ENCODE assay signal across 11 cellular contexts in the genomic region with DNA sequence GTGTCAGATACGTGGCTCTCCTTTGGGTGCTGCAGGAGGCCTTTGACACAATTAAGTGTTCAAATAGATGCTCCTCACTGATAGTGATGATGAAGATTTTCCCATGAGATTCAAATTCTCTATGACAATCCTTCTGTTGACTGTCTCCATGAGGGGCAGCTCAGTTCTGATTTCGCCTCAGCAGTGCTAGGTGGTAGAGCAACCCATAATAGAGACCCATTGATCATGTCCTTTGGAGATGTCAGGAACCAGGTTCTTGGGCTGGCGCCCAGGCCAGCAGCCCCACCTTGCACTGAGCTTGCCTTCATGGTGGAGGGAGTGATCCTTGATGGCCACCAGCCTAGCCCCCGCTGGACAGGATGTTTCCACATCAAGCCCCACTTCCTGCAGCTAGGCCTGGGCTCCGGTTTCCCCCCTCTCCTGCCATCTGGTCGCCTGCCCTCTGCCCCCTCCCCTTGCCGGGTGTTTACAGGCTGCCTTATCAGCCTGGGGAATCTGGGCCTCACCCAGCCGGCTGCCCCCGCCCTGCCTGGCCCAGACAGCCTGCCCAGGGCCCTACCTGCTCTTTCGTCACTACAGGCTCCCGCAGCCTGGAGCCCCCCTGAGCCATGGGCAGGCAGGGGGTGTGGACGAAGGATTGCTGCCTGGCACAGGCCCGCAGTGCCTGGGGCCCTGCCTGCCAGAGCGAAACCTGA. TPM values are rescaled to one million over a fixed set of nuclear protein-coding genes. Genes with fewer than 3 reads are reported as not detected.
A peak's percentile ranks its signal among the peaks of the same experiment; 100 is the strongest.
DNase-seq lines count a peak whose midpoint lies in the region; ATAC-seq and TF ChIP-seq lines count a peak whose summit lies in the region.
"Had no signal": no experiment of that assay in that cellular context is flagged by ENCODE, and none has a peak within 500 bp of the region (broad histone marks: within the 10 kb centered on the region; RNA-seq: fewer than 3 reads in every experiment).

No MANE protein-coding gene starts in this region.

- no peaks in the 10 kb centered on the region for H3K27me3 ChIP-seq in Peyer's patch
- no peaks in the 10 kb centered on the region for H3K27me3 ChIP-seq in osteoblast (ENCODE audit: insufficient read depth, low read length)

- H3K79me2 ChIP-seq in osteoblast (ENCODE audit: insufficient read depth, low read length): peaks cover 68% of the 10 kb centered on the region

- H3K36me3 Mint-ChIP-seq in CD14-positive monocyte: peaks cover 7 to 9% of the 10 kb centered on the region in 2 donors

- peaks cover 8% of the 10 kb centered on the region for H4K20me1 ChIP-seq in osteoblast (ENCODE audit: insufficient read depth, low read length)

- no peaks in the 10 kb centered on the region for H3K9me3 ChIP-seq in HEK293 (ENCODE audit: control insufficient read depth, insufficient read depth, low read depth, low read length)
- no peaks in the 10 kb centered on the region for H3K9me3 ChIP-seq in Peyer's patch
- H3K9me3 ChIP-seq in osteoblast (ENCODE audit: low read depth, low read length): no peaks in the 10 kb centered on the region

- H3K4me3 ChIP-seq in HEK293 (ENCODE audit: low read depth, low read length): no peak overlapping the region
- no peak overlapping the region for H3K4me3 ChIP-seq in Peyer's patch
- H3K4me3 ChIP-seq in osteoblast (ENCODE audit: insufficient read depth, low read length): no peak overlapping the region
- H3K4me3 ChIP-seq: GM12878, skin epidermis had no signal

- H3K27ac ChIP-seq in HEK293 (ENCODE audit: extremely low read depth, low read depth, low read length): no peak overlapping the region
- H3K27ac ChIP-seq in Peyer's patch: peak overlapping the region; percentile 40 to 80 (median 59)
- no peak overlapping the region for H3K27ac ChIP-seq in osteoblast (ENCODE audit: low read depth, low read length)

- H3K4me2 ChIP-seq in osteoblast (ENCODE audit: insufficient read depth, low read length): no peak overlapping the region

- peak overlapping the region in 1 of 2 donors; percentile 64 for H3K4me3 Mint-ChIP-seq in CD14-positive monocyte

- H3K9me3 Mint-ChIP-seq in CD14-positive monocyte: peaks cover 0 to 2% (median 0%) of the 10 kb centered on the region in 7 donors

- intact Hi-C loops in CD14-positive monocyte (cut with micrococcal nuclease): no loop called here

- H2AFZ ChIP-seq in osteoblast (ENCODE audit: low read length): no peak overlapping the region

- CTCF ChIA-PET in HEK293 (lab: Yijun Ruan, JAX): interaction anchor here (0.8 to 1.0 kb wide), 2 partner anchors 37 to 95 kb away, joined by 3 to 5 read pairs; no protein-coding TSS in a partner anchor

- no peaks in the 10 kb centered on the region; a peak in 1 of 3 replicates for H3K36me3 ChIP-seq in HEK293 (ENCODE audit: control insufficient read depth in 2 of 2, insufficient read depth in 1 of 2, low read length in 2 of 2)
- no peaks in the 10 kb centered on the region for H3K36me3 ChIP-seq in Peyer's patch
- H3K36me3 ChIP-seq in osteoblast (ENCODE audit: insufficient read depth, low read length): no peaks in the 10 kb centered on the region

- H3K4me1 ChIP-seq in HEK293 (ENCODE audit: control insufficient read depth, insufficient read depth, low read length) (no peaks in the 10 kb centered on the region), Peyer's patch (peaks cover 0 to 30% (median 6%) of the 10 kb centered on the region in 4 donors), osteoblast (ENCODE audit: insufficient read depth, low read length) (peaks cover 20% of the 10 kb centered on the region)

- no peak for TF ChIP-seq POLR2A in Peyer's patch (IDR thresholded peaks at IDR 0.05)

- peaks cover 0 to 15% (median 0%) of the 10 kb centered on the region in 3 donors for H3K27me3 Mint-ChIP-seq in CD14-positive monocyte (ENCODE audit: low read depth in 3 of 3)

- H3K27ac Mint-ChIP-seq in CD14-positive monocyte: peak overlapping the region in 2 of 7 donors; percentile 64 to 85

- POLR2A ChIA-PET in HEK293 (lab: Yijun Ruan, JAX): interaction anchor here (0.7 kb wide), 1 partner anchor 48 kb away, joined by 7 read pairs; no protein-coding TSS in a partner anchor

- ATAC-seq in HG02588 (IDR thresholded peaks at IDR 0.05; ENCODE audit: unreplicated experiment) (no peak), HG03095 (IDR thresholded peaks at IDR 0.05; ENCODE audit: unreplicated experiment) (no peak)
- ATAC-seq: GM12878 had no signal

- DNase-seq in Peyer's patch (peak in 2 of 3 donors; percentile 71 to 82), dermis microvascular lymphatic vessel endothelial cell (ENCODE audit: low read depth in 2 of 2) (peak; percentile 75 to 90), osteoblast (ENCODE audit: insufficient read length, low spot score, missing footprints) (peak; percentile 78), CD14-positive monocyte (ENCODE audit: low spot score) (no peak), DMS114 treated with DMSO at 0.1 percent for 48 hours (lab: John Stamatoyannopoulos, UW; ENCODE audit: unreplicated experiment) (no peak)
- DNase-seq: HCEC 1CT had no signal

- TF ChIP-seq CTCF in HEK293 (tag by site-specific recombination; IDR thresholded peaks at IDR 0.05): no peak
- TF ChIP-seq CTCF in Peyer's patch (IDR thresholded peaks at IDR 0.05): no peak
- TF ChIP-seq CTCF in osteoblast (IDR thresholded peaks at IDR 0.05; ENCODE audit: extremely low read depth, low read depth, low read length): no peak
- no peak for TF ChIP-seq CTCF in CD14-positive monocyte (IDR thresholded peaks at IDR 0.05)

- H3K4me1 Mint-ChIP-seq in CD14-positive monocyte: peaks cover 70% of the 10 kb centered on the region

TF ChIP-seq in HEK293, 187 proteins besides CTCF, POLR2A, EP300 and RAD21:
- TF ChIP-seq GLIS2 (tag by site-specific recombination; IDR thresholded peaks at IDR 0.05) (0 out of 2 replicates have a peak, but pooled peaks have one; percentile 17), ZIC2 (tag by site-specific recombination; IDR thresholded peaks at IDR 0.05) (peak; percentile 72), KLF1 (tag by site-specific recombination; IDR thresholded peaks at IDR 0.05) (peak; percentile 86), ZNF792 (tag by site-specific recombination; IDR thresholded peaks at IDR 0.05) (no peak), ZBTB8A (tag by site-specific recombination; IDR thresholded peaks at IDR 0.05) (peak; percentile 42; the same call in 1 of the 2 replicates), KLF10 (tag by site-specific recombination; IDR thresholded peaks at IDR 0.05) (no peak), OVOL3 (tag by site-specific recombination; IDR thresholded peaks at IDR 0.05) (no peak), ZNF555 (tag by site-specific recombination; conservative IDR thresholded peaks at IDR 0.05) (no peak), ZNF266 (tag by site-specific recombination; IDR thresholded peaks at IDR 0.05; ENCODE audit: low read depth) (no peak), ZNF214 (tag by site-specific recombination; IDR thresholded peaks at IDR 0.05; ENCODE audit: borderline replicate concordance) (no peak), ZNF785 (tag by site-specific recombination; IDR thresholded peaks at IDR 0.05) (no peak)
- TF ChIP-seq, protein P1, sequence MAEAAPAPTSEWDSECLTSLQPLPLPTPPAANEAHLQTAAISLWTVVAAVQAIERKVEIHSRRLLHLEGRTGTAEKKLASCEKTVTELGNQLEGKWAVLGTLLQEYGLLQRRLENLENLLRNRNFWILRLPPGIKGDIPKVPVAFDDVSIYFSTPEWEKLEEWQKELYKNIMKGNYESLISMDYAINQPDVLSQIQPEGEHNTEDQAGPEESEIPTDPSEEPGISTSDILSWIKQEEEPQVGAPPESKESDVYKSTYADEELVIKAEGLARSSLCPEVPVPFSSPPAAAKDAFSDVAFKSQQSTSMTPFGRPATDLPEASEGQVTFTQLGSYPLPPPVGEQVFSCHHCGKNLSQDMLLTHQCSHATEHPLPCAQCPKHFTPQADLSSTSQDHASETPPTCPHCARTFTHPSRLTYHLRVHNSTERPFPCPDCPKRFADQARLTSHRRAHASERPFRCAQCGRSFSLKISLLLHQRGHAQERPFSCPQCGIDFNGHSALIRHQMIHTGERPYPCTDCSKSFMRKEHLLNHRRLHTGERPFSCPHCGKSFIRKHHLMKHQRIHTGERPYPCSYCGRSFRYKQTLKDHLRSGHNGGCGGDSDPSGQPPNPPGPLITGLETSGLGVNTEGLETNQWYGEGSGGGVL (tag by site-specific recombination; IDR thresholded peaks at IDR 0.05): 0 out of 2 replicates have a peak, but pooled peaks have one; percentile 47

RNA-seq across cellular contexts. Expression of a gene that starts 12.6 kb away (rescaled TPM):
- total RNA-seq in Peyer's patch: 10 to 100 TPM; 17.3 to 47.3 (median 43.7) TPM
- total RNA-seq in dermis microvascular lymphatic vessel endothelial cell: 9.8 and 14.3 TPM in 2 replicates
- 24.8 and 25.0 TPM in 2 replicates for total RNA-seq in osteoblast
- 10 to 100 TPM; 10.4 to 20.5 TPM for polyA plus RNA-seq in CD14-positive monocyte

Comparison
In these comparisons a context has a peak if more than half of its experiments do, and no peak if none do; other contexts are left out.
1. H3K27ac ChIP-seq: peak in Peyer's patch (4 of 4); none in HEK293 (single experiment) and osteoblast (single experiment).
2. DNase-seq: peak in Peyer's patch (2 of 3), dermis microvascular lymphatic vessel endothelial cell (2 of 2) and osteoblast (single experiment); none in CD14-positive monocyte (single experiment) and DMS114 treated with DMSO at 0.1 percent for 48 hours (single experiment).